In the genomic region with DNA sequence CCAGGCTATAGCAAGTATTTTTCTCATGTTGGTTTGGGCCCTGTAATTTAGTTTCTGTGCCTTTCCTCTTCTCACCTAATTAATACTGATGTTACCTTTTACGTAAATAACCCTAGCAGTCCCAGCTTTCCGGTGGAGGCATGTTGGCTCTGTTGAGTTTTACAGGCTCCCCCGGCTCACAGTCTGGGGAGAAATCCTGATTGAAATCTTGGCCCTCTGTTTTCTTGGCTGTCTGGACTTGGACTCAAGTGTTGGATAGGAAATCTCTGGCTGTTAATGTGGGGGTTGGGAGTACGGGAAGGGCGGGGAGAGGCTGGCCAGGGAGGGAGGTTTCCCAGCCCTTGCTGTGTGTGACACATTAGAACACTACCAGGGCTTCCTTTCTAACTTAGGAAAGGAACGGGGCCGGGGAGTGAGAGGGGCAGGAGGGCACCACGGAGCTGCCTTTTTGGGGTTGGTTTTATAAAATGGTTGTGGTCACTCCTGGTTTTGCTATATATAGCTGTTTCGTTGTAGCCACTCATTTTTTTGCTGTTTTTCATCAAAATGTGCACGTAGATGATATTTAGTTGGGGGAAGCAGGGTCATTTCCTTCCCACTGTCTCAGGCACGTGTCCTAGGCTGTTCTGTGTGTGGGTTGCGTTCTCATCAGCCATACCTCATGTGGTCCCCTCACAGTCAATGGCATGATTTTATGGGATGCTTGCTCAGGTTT, we compare ENCODE assay signal across 9 cellular contexts. TPM values are rescaled to one million over a fixed set of nuclear protein-coding genes. Genes with fewer than 3 reads are reported as not detected.
DNase-seq lines count a peak whose midpoint lies in the region; ATAC-seq and TF ChIP-seq lines count a peak whose summit lies in the region.
"Had no signal": no experiment of that assay in that cellular context is flagged by ENCODE, and none has a peak within 500 bp of the region (broad histone marks: within the 10 kb centered on the region; RNA-seq: fewer than 3 reads in every experiment).

No MANE protein-coding gene starts in this region.

- no peak overlapping the region for H3K9ac ChIP-seq in HUES6 (ENCODE audit: low read length)
- peak overlapping the region; percentile 53 to 62 for H3K9ac ChIP-seq in colonic mucosa (ENCODE audit: low read depth in 2 of 2, low read length in 2 of 2)

- H3K27ac ChIP-seq in HUES6 (ENCODE audit: low read depth, low read length) (no peak overlapping the region), colonic mucosa (peak overlapping the region; percentile 54), mesodermal cell (ENCODE audit: low read depth, low read length, severe bottlenecking) (peak overlapping the region; percentile 83)

- H3K27ac Mint-ChIP-seq in T-cell = no peak overlapping the region
- H3K27ac Mint-ChIP-seq: T-helper 1 cell treated with Interleukin-12 subunit alpha and Interleukin-12 subunit beta and Interleukin-4 antibody, amounts not matched to agents 30 μg/mL and 1 μg/mL, for 36 hours had no signal

- CTCF ChIA-PET in T-cell (lab: Charles Lee) = no interaction called here

- no peaks in the 10 kb centered on the region for H3K36me3 Mint-ChIP-seq in T-cell

- peaks cover 7 to 15% of the 10 kb centered on the region in 2 donors for H3K27me3 Mint-ChIP-seq in T-cell

- H3K27me3 ChIP-seq in HUES6 (ENCODE audit: control insufficient read depth, insufficient read depth, low read length) (no peaks in the 10 kb centered on the region), colonic mucosa (no peaks in the 10 kb centered on the region)

- ATAC-seq in GM19324 (IDR thresholded peaks at IDR 0.05; ENCODE audit: low FRiP score, unreplicated experiment) (peak; percentile 46), T-cell (replicated peaks in 1 of 4) (no peak)

- DNase-seq in colonic mucosa (peak; percentile 84), T-cell (no peak), OCI-M2 (lab: John Stamatoyannopoulos, UW; ENCODE audit: unreplicated experiment) (no peak), NCI-H1436 (lab: John Stamatoyannopoulos, UW) (no peak)
- no peak for DNase-seq in activated CD8-positive, alpha-beta memory T cell treated with anti-CD3 and anti-CD28 coated beads, Interleukin-2, amount 50 U/mL, for 48 hours

- peaks cover 0 to 3% (median 0%) of the 10 kb centered on the region in 3 donors for H3K4me1 Mint-ChIP-seq in T-cell

- no peaks in the 10 kb centered on the region for H3K9me3 Mint-ChIP-seq in T-cell
- H3K9me3 Mint-ChIP-seq: T-helper 1 cell treated with Interleukin-12 subunit alpha and Interleukin-12 subunit beta and Interleukin-4 antibody, amounts not matched to agents 30 μg/mL and 1 μg/mL, for 36 hours had no signal

- no peak for TF ChIP-seq CTCF in colonic mucosa (IDR thresholded peaks at IDR 0.05)

- WGBS in mesodermal cell (ENCODE audit: insufficient coverage in 2 of 2), 2 experiments = 28 to 35% methylated on average over 7 to 8 of the region's 12 CpGs

- H3K4me1 ChIP-seq in HUES6 (ENCODE audit: control insufficient read depth, insufficient read depth, low read length) = peaks cover 65% of the 10 kb centered on the region
- H3K4me1 ChIP-seq in colonic mucosa = peaks cover 17% of the 10 kb centered on the region
- peaks cover 84% of the 10 kb centered on the region for H3K4me1 ChIP-seq in mesodermal cell (ENCODE audit: control insufficient read depth, insufficient read depth, low read length, poor library complexity, severe bottlenecking)

- H3K4me3 ChIP-seq in HUES6 (ENCODE audit: low read depth, low read length) (peak overlapping the region; percentile 31), colonic mucosa (no peak overlapping the region), mesodermal cell (ENCODE audit: extremely low read depth, insufficient read depth, low read length, poor library complexity, severe bottlenecking) (peak overlapping the region; percentile 14)

- intact Hi-C loops in colonic mucosa (cut with DNase I) = no loop called here

- H3K4me3 Mint-ChIP-seq in T-cell = no peak overlapping the region
- H3K4me3 Mint-ChIP-seq: T-helper 1 cell treated with Interleukin-12 subunit alpha and Interleukin-12 subunit beta and Interleukin-4 antibody, amounts not matched to agents 30 μg/mL and 1 μg/mL, for 36 hours had no signal

- H3K36me3 ChIP-seq in HUES6 (ENCODE audit: control insufficient read depth, insufficient read depth, low read length) (no peaks in the 10 kb centered on the region), colonic mucosa (no peaks in the 10 kb centered on the region), mesodermal cell (ENCODE audit: control insufficient read depth, insufficient read depth, low read length) (peaks cover 5% of the 10 kb centered on the region)

- POLR2A ChIA-PET in T-cell (lab: Charles Lee) = no interaction called here

- H3K9me3 ChIP-seq in HUES6 (ENCODE audit: control insufficient read depth, insufficient read depth, low read depth, low read length) (no peaks in the 10 kb centered on the region), colonic mucosa (no peaks in the 10 kb centered on the region), mesodermal cell (ENCODE audit: control insufficient read depth, low read length) (no peaks in the 10 kb centered on the region)

RNA-seq across cellular contexts. Expression of a gene that starts 10.9 kb away (rescaled TPM):
- total RNA-seq in colonic mucosa (100 to 1,000 TPM; 134 to 138 TPM), T-cell (10 to 100 TPM in 3 of 5 donors, 1 to 10 TPM in 2; 6.2 to 31.1 (median 11.8) TPM)
- 49.7 TPM for polyA plus RNA-seq in mesodermal cell (2013, experiment 1 of 2)
- 42.9 TPM for polyA plus RNA-seq in mesodermal cell (2013, experiment 2 of 2)

Comparison
In these comparisons a context has a peak if more than half of its experiments do, and no peak if none do; other contexts are left out.
1. RNA of a gene that starts 10.9 kb away (total RNA-seq): 134 to 138 TPM in colonic mucosa; 6.2 to 31.1 TPM in T-cell; every median in the first group is over 4 times any median in the second.